Comparison of ENCODE assay signal across 21 cellular contexts in the genomic region with DNA sequence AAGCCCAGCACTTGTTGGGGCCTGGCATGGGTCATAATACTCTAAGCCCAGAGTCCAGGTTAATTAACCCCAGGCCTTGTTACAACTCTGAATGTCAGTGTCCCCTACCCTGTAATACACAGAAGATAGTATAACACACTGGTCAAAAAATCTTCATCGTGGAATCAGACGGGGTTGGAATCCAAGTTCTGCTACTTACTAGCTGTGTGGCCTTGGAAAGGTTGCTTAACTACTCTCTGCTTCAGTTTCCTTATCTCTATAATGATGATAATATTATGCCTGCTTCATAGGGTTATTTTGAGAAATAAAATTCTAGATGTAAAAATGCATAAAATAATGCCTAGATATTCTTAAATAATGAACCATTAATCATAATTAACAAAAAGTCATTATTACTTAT.
DNase-seq lines count a peak whose midpoint lies in the region; ATAC-seq and TF ChIP-seq lines count a peak whose summit lies in the region.
"Had no signal": no experiment of that assay in that cellular context is flagged by ENCODE, and none has a peak within 500 bp of the region (broad histone marks: within the 10 kb centered on the region; RNA-seq: fewer than 3 reads in every experiment).

No MANE protein-coding gene starts in this region.

- H3K4me2 ChIP-seq in smooth muscle cell (peak overlapping the region; percentile 61), GM23248 (ENCODE audit: unreplicated experiment) (no peak overlapping the region)

- DNase-seq in MCF 10A (ENCODE audit: unreplicated experiment), result no peak
- no peak for DNase-seq in smooth muscle cell (lab: John Stamatoyannopoulos, UW; ENCODE audit: unreplicated experiment)
- no peak for DNase-seq in GM13977 (ENCODE audit: low spot score)
- no peak for DNase-seq in NCI-H510A (lab: John Stamatoyannopoulos, UW)
- no peak for DNase-seq in osteocyte (ENCODE audit: extremely low spot score, unreplicated experiment)
- no peak for DNase-seq in GM23248
- DNase-seq: CD4-positive, CD25-positive, alpha-beta regulatory T cell; EL; H9; IMR-90; Kasumi-1; MV-4-11; NCI-H1417 treated with DMSO at 0.1 percent for 48 hours; NCI-H1930; NCI-H2171; NCI-H446 treated with DMSO at 0.1 percent for 48 hours; NCI-H748 treated with DMSO at 0.1 percent for 48 hours; RPMI8226; SIG-M5 had no signal

- H3K4me1 ChIP-seq in gastroesophageal sphincter, result peaks cover 5 to 68% (median 13%) of the 10 kb centered on the region in 3 donors
- peaks cover 21% of the 10 kb centered on the region for H3K4me1 ChIP-seq in smooth muscle cell (ENCODE audit: low read depth)
- no peaks in the 10 kb centered on the region for H3K4me1 ChIP-seq in GM23248 (ENCODE audit: insufficient read depth)

- no peaks in the 10 kb centered on the region for H3K9me2 ChIP-seq in GM23248 (ENCODE audit: insufficient read depth)

- no peak for TF ChIP-seq EP300 in gastroesophageal sphincter (IDR thresholded peaks at IDR 0.05)

- H3K36me3 ChIP-seq in gastroesophageal sphincter, result no peaks in the 10 kb centered on the region
- H3K36me3 ChIP-seq in smooth muscle cell (ENCODE audit: low read depth), result no peaks in the 10 kb centered on the region
- H3K36me3 ChIP-seq in GM23248 (ENCODE audit: low read depth), result no peaks in the 10 kb centered on the region

- BruUV-seq in MCF 10A (replicated peaks; lab: Mats Ljungman, UMichigan), result no TSS peak

- H3K27me3 Mint-ChIP-seq in MCF 10A (ENCODE audit: insufficient read depth, unreplicated experiment) (no peaks in the 10 kb centered on the region), osteocyte (ENCODE audit: unreplicated experiment) (peaks cover 45% of the 10 kb centered on the region)

- in situ Hi-C loops in GM13977 (cut with MboI; ENCODE audit: low pct_unique_long_range_greater_than_20kb, low sequenced_read_pairs, unreplicated experiment) (no loop called here), GM23248 (cut with MboI) (no loop called here)

- H3K79me2 ChIP-seq in smooth muscle cell (ENCODE audit: low read depth) (no peaks in the 10 kb centered on the region), GM23248 (ENCODE audit: insufficient read depth) (no peaks in the 10 kb centered on the region)

- H3K9ac ChIP-seq in smooth muscle cell (ENCODE audit: low read depth) (no peak overlapping the region), GM23248 (no peak overlapping the region)

- intact Hi-C loops in MCF 10A (cut with micrococcal nuclease), result loop anchor here (5.0 kb wide), 1 partner anchor 299 kb away; the partner anchor contains the start of genes CAPZA1 and ST7L

- POLR2A ChIA-PET in MCF 10A (lab: Yijun Ruan, JAX), result interaction anchor here (1.1 kb wide), 1 partner anchor 18 kb away, joined by 4 read pairs; no protein-coding TSS in a partner anchor

- H3K4me1 Mint-ChIP-seq in MCF 10A (ENCODE audit: insufficient read depth, unreplicated experiment), result peaks cover 23% of the 10 kb centered on the region
- H3K4me1 Mint-ChIP-seq in osteocyte (ENCODE audit: unreplicated experiment), result no peaks in the 10 kb centered on the region
- H3K4me1 Mint-ChIP-seq: B cell had no signal

- CTCF ChIA-PET in MCF 10A (lab: Yijun Ruan, JAX), result interaction anchor here (0.5 to 2.0 kb wide), 8 partner anchors 11 to 397 kb away, joined by 3 to 9 read pairs (median 5); partner anchors contain the start of gene PPM1J

- H2AFZ ChIP-seq in smooth muscle cell (ENCODE audit: low read depth) (no peak overlapping the region), GM23248 (no peak overlapping the region)

- H3K4me3 ChIP-seq in gastroesophageal sphincter (no peak overlapping the region), smooth muscle cell (no peak overlapping the region), GM23248 (no peak overlapping the region)

- WGBS in gastroesophageal sphincter (ENCODE audit: low coverage in 1 of 2), 2 donors, result 25 to 71% methylated on average over 2 of the region's 2 CpGs
- WGBS in smooth muscle cell (ENCODE audit: low lambda C conversion rate), result 94% methylated on average over 2 of the region's 2 CpGs
- whole genome bisulfite sequencing in GM23248 (ENCODE audit: low coverage in 1 of 2, low lambda C conversion rate in 2 of 2, missing lambda C conversion rate in 2 of 2), 2 experiments, result 39 to 48% methylated on average over 2 of the region's 2 CpGs

- H3K9me3 ChIP-seq in gastroesophageal sphincter (no peaks in the 10 kb centered on the region), smooth muscle cell (replicated peaks; ENCODE audit: low read depth) (no peaks in the 10 kb centered on the region), GM23248 (ENCODE audit: low read depth) (no peaks in the 10 kb centered on the region)

- ATAC-seq in gastroesophageal sphincter, result no peak

- peak overlapping the region; percentile 60 to 81 (median 78) for H3K27ac ChIP-seq in gastroesophageal sphincter
- H3K27ac ChIP-seq in smooth muscle cell (ENCODE audit: low read depth), result no peak overlapping the region
- no peak overlapping the region for H3K27ac ChIP-seq in GM23248

- H3K4me3 Mint-ChIP-seq in MCF 10A (ENCODE audit: unreplicated experiment) (no peak overlapping the region), osteocyte (ENCODE audit: unreplicated experiment) (no peak overlapping the region)
- H3K4me3 Mint-ChIP-seq: B cell; CD4-positive, CD25-positive, alpha-beta regulatory T cell; H9 had no signal

- H3K27me3 ChIP-seq in gastroesophageal sphincter (no peaks in the 10 kb centered on the region), smooth muscle cell (ENCODE audit: low read depth) (no peaks in the 10 kb centered on the region), GM23248 (replicated peaks; ENCODE audit: insufficient read depth) (peaks cover 13% of the 10 kb centered on the region)

- H3K36me3 Mint-ChIP-seq in MCF 10A (ENCODE audit: insufficient read depth, unreplicated experiment) (no peaks in the 10 kb centered on the region), osteocyte (ENCODE audit: unreplicated experiment) (no peaks in the 10 kb centered on the region)
- H3K36me3 Mint-ChIP-seq: CD4-positive, CD25-positive, alpha-beta regulatory T cell had no signal

- peak overlapping the region; percentile 97 for H3K27ac Mint-ChIP-seq in MCF 10A (ENCODE audit: low read depth, unreplicated experiment)
- H3K27ac Mint-ChIP-seq in osteocyte (ENCODE audit: unreplicated experiment), result no peak overlapping the region
- H3K27ac Mint-ChIP-seq: B cell had no signal

- TF ChIP-seq CTCF in MCF 10A (IDR thresholded peaks at IDR 0.05; ENCODE audit: unreplicated experiment) (no peak), gastroesophageal sphincter (IDR thresholded peaks at IDR 0.05) (no peak), smooth muscle cell (IDR thresholded peaks at IDR 0.05; ENCODE audit: borderline replicate concordance, insufficient read depth, poor library complexity, severe bottlenecking) (no peak), GM13977 (IDR thresholded peaks at IDR 0.05; ENCODE audit: extremely low read depth, insufficient read depth, missing control alignments) (no peak), osteocyte (IDR thresholded peaks at IDR 0.05) (no peak)

- no peaks in the 10 kb centered on the region for H3K9me3 Mint-ChIP-seq in MCF 10A (ENCODE audit: unreplicated experiment)
- no peaks in the 10 kb centered on the region for H3K9me3 Mint-ChIP-seq in osteocyte (ENCODE audit: unreplicated experiment)

- H4K20me1 ChIP-seq in smooth muscle cell (ENCODE audit: low read depth), result no peaks in the 10 kb centered on the region
- H4K20me1 ChIP-seq in GM23248 (ENCODE audit: insufficient read depth), result no peaks in the 10 kb centered on the region

- H3F3A ChIP-seq in smooth muscle cell (ENCODE audit: low read depth), result peaks cover 4% of the 10 kb centered on the region
- no peaks in the 10 kb centered on the region for H3F3A ChIP-seq in GM23248 (ENCODE audit: insufficient read depth)

- TF ChIP-seq POLR2A in gastroesophageal sphincter (IDR thresholded peaks at IDR 0.05), result no peak

Comparison
In these comparisons a context has a peak if more than half of its experiments do, and no peak if none do; other contexts are left out.
1. H3K27ac ChIP-seq: peak in gastroesophageal sphincter (4 of 4); none in smooth muscle cell (single experiment) and GM23248 (single experiment).